In genomic region chr6:44538841-44539240, GRCh38 we compare ENCODE assay signal across 17 cellular contexts.
"Had no signal": no experiment of that assay in that cellular context is flagged by ENCODE, and none has a peak within 500 bp of the region (broad histone marks: within the 10 kb centered on the region; RNA-seq: fewer than 3 reads in every experiment).

No MANE protein-coding gene starts in this region.

- H2AFZ ChIP-seq: hepatocyte had no signal

- H3K4me1 ChIP-seq: left lung, stomach, upper lobe of left lung had no signal

- H3K4me2 ChIP-seq: hepatocyte, SK-N-SH had no signal

- ATAC-seq: activated naive CD8-positive, alpha-beta T cell treated with anti-CD3 and anti-CD28 coated beads, Interleukin-2, amount 50 U/mL, for 24 hours; esophagus mucosa; left lung had no signal

- H3K27me3 ChIP-seq: brain microvascular endothelial cell, hepatocyte, left lung, stomach, upper lobe of left lung had no signal

- H3K9ac ChIP-seq: SK-N-SH had no signal

- H3K79me2 ChIP-seq: hepatocyte had no signal

- H3K4me3 ChIP-seq: hepatocyte, left lung, skin epidermis, stomach, upper lobe of left lung had no signal

- H3K36me3 ChIP-seq: brain microvascular endothelial cell, left lung, stomach, upper lobe of left lung had no signal

- DNase-seq: activated CD4-positive, alpha-beta memory T cell treated with anti-CD3 and anti-CD28 coated beads, Interleukin-2, amount 10 ng/mL, durations not matched to agents 7 days and 5 days; activated CD4-positive, alpha-beta T cell treated with anti-CD3 and anti-CD28 coated beads for 48 hours; activated CD4-positive, CD25-positive, alpha-beta regulatory T cell; activated naive CD4-positive, alpha-beta T cell treated with anti-CD3 and anti-CD28 coated beads for 36 hours; activated naive CD8-positive, alpha-beta T cell treated with anti-CD3 and anti-CD28 coated beads, Interleukin-2, amount 50 U/mL, for 24 hours; activated T-cell treated with anti-CD3 and anti-CD28 coated beads, Interleukin-2, amount 50 U/mL, for 24 hours; brain microvascular endothelial cell; cortex of kidney; effector CD4-positive, alpha-beta T cell; occipital lobe; SK-N-SH; stomach; upper lobe of left lung had no signal

- H3K9me3 ChIP-seq: left lung, SK-N-SH, stomach, upper lobe of left lung had no signal

- H3K27ac ChIP-seq: brain microvascular endothelial cell, hepatocyte, left lung, skin epidermis, stomach, upper lobe of left lung had no signal
